Comparison of ENCODE assay signal across 8 cellular contexts in the genomic region with DNA sequence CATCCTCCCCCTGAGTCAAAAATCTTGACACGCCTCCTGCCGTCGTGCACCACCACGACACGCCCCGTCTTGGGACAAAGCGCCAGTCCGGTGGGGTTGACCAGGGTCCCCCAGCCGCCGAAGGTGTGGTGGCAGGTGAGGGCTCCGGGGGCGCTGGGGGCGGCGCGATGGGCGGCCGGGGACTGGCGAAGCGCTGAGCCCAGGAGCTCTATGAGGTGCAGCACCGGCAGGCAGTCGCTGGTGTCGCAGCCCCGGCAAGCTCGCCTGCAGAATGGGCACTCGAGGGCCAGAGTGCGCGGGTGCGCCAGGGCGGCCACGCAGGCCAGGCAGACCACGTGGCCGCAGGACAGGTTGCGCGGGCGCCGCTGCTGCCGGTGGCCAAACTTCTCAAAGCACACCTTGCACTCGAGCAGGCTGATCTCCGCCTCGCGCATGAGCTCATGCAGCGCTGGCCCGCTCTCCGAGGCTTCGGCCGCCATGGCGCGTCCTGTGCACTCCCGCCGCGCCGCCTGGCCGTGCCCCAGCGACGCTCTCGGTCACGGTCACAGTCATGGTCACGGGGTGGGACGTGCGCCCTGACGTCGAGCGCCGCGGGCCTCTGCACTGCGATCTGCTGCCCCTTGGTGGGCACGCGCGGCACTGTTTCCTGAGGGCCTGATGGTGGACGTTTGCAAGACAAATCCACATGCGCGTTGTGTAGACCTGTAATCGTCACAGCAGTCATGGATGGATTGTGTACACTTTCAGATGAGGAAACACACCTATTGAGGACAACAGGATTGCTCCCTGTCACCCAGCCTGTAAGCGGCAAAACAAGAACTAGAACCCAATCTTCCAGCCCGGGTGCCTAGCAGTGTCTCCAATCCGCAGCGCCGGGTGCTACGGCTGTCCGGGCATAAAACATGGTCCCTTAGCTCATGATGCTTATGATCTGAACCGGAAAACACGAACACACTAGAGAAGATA. TPM values are rescaled to one million over a fixed set of nuclear protein-coding genes. Genes with fewer than 3 reads are reported as not detected.
DNase-seq lines count a peak whose midpoint lies in the region; ATAC-seq, FAIRE-seq and TF ChIP-seq lines count a peak whose summit lies in the region.

A gene (minus strand): TSS at position 550 of the 966 bp plus-strand sequence. CDS start 71 bp downstream, at position 479.

- ATAC-seq in HG02763 (IDR thresholded peaks at IDR 0.05; ENCODE audit: unreplicated experiment) = peak; percentile 99
- peak; percentile 92 for ATAC-seq in left colon

- H3K27ac Mint-ChIP-seq in activated CD4-positive, alpha-beta T cell treated with anti-CD3 and anti-CD28 coated beads, Interleukin-2, amount 10 ng/mL, durations not matched to agents 24 days and 14 days = peak within 1 kb of the TSS; percentile 8

- H3K27ac ChIP-seq in coronary artery = peak within 1 kb of the TSS; percentile 55 to 74

- peaks cover 11% of the 10 kb centered on the region for H3K4me1 Mint-ChIP-seq in activated CD4-positive, alpha-beta T cell treated with anti-CD3 and anti-CD28 coated beads, Interleukin-2, amount 10 ng/mL, durations not matched to agents 24 days and 14 days

- H3K36me3 Mint-ChIP-seq in activated CD4-positive, alpha-beta T cell treated with anti-CD3 and anti-CD28 coated beads, Interleukin-2, amount 10 ng/mL, durations not matched to agents 24 days and 14 days (ENCODE audit: low read depth) = no peaks in the 10 kb centered on the region

- peak; percentile 50 for FAIRE-seq in GM12892 (lab: Jason Lieb, UNC)

- peak; percentile 28; the same call in 1 of the 2 replicates for TF ChIP-seq POLR2A in GM12892 (IDR thresholded peaks at IDR 0.05; ENCODE audit: low read depth, low read length)

- intact Hi-C loops in activated CD4-positive, alpha-beta T cell treated with anti-CD3 and anti-CD28 coated beads, Interleukin-2, amount 10 ng/mL, durations not matched to agents 24 days and 14 days (cut with micrococcal nuclease) = loop anchor here (2.0 kb wide), 1 partner anchor 32 kb away; a partner anchor contains a TSS
- intact Hi-C loops in left colon (cut with DNase I, micrococcal nuclease) = no loop called here

- peak; percentile 95 for TF ChIP-seq CTCF in coronary artery (IDR thresholded peaks at IDR 0.05)

- DNase-seq in GM12892 (ENCODE audit: insufficient read length) (peak; percentile 54), NCI-H2029 treated with DMSO at 0.1 percent for 48 hours (lab: John Stamatoyannopoulos, UW) (peak; percentile 87), coronary artery (ENCODE audit: low spot score) (peak; percentile 94), left colon (peak; percentile 87 to 93), NCI-H1694 treated with DMSO at 0.1 percent for 48 hours (lab: John Stamatoyannopoulos, UW) (no peak)
- DNase-seq in activated CD4-positive, alpha-beta T cell treated with anti-CD3 and anti-CD28 coated beads, Interleukin-2, amount 10 ng/mL, durations not matched to agents 24 days and 14 days = peak; percentile 91
- DNase-seq in stimulated activated CD4-positive, alpha-beta T cell treated with anti-CD3 and anti-CD28 coated beads, Interleukin-1b, Interleukin-23, amount 100 ng/mL, for 1 hour (ENCODE audit: low read depth in 2 of 2) = peak; percentile 9 to 52

- H3K9me3 Mint-ChIP-seq in activated CD4-positive, alpha-beta T cell treated with anti-CD3 and anti-CD28 coated beads, Interleukin-2, amount 10 ng/mL, durations not matched to agents 24 days and 14 days = no peaks in the 10 kb centered on the region

- peak within 1 kb of the TSS; percentile 80 for H3K4me3 ChIP-seq in coronary artery

- peak within 1 kb of the TSS; percentile 85 for H3K4me3 Mint-ChIP-seq in activated CD4-positive, alpha-beta T cell treated with anti-CD3 and anti-CD28 coated beads, Interleukin-2, amount 10 ng/mL, durations not matched to agents 24 days and 14 days

- peaks cover 61% of the 10 kb centered on the region for H3K27me3 Mint-ChIP-seq in activated CD4-positive, alpha-beta T cell treated with anti-CD3 and anti-CD28 coated beads, Interleukin-2, amount 10 ng/mL, durations not matched to agents 24 days and 14 days

RNA-seq across cellular contexts. Expression of the gene that starts here (rescaled TPM):
- polyA plus RNA-seq in GM12892 (2012; ENCODE audit: missing spikeins) = 0.45 TPM
- 0.09 and 0.26 TPM in 2 replicates for total RNA-seq in activated CD4-positive, alpha-beta T cell treated with anti-CD3 and anti-CD28 coated beads, Interleukin-2, amount 10 ng/mL, durations not matched to agents 24 days and 14 days
- 1 to 10 TPM; 2.3 TPM for total RNA-seq in left colon

Comparison
In these comparisons a context has a peak if more than half of its experiments do, and no peak if none do; other contexts are left out.
1. Peak in DNase-seq in activated CD4-positive, alpha-beta T cell treated with anti-CD3 and anti-CD28 coated beads, Interleukin-2, amount 10 ng/mL, durations not matched to agents 24 days and 14 days; RNA of the gene not detected or under 1 TPM.